Comparison of ENCODE assay signal across 14 cellular contexts in the genomic region with DNA sequence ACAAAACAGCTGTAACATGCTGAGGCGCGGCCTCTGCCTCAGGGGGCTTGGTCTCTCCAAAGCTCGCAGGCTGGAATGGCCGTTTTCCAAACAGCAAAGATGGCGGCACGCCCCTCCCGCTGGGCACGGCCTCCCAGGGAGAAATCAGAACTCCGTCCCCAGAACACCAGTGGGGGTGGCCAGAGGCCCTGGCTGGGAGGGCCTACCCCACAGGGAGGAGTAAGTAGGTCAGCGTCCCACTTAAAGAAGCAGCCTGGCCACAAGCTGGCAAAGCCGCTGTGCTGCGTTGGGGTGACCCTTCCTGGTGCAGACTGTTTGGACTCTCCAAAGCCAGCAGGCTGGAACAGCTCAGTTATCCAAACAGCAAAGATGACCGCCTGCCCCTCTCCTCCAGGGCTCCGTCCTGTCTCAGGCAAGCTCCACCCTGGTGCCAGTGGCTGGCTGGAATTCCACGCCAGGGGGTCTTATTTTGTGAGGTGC.
DNase-seq lines count a peak whose midpoint lies in the region; ATAC-seq and TF ChIP-seq lines count a peak whose summit lies in the region.
"Had no signal": no experiment of that assay in that cellular context is flagged by ENCODE, and none has a peak within 500 bp of the region (broad histone marks: within the 10 kb centered on the region; RNA-seq: fewer than 3 reads in every experiment).

No MANE protein-coding gene starts in this region.

- ATAC-seq in IMR-90 (ENCODE audit: low read depth) = no peak

- peak; percentile 48 for DNase-seq in Daoy (ENCODE audit: low read depth)
- no peak for DNase-seq in IMR-90
- peak; percentile 65 for DNase-seq in SHP77 treated with DMSO at 0.1 percent for 48 hours (lab: John Stamatoyannopoulos, UW)
- DNase-seq in neuronal stem cell (ENCODE audit: low spot score) = no peak
- DNase-seq in SK-N-SH = no peak
- DNase-seq in middle frontal gyrus (ENCODE audit: extremely low spot score, low spot score) = no peak
- no peak for DNase-seq in effector CD4-positive, alpha-beta T cell
- no peak for DNase-seq in spleen
- DNase-seq: C1 segment of cervical spinal cord; Caco-2; CD4-positive, CD25-positive, alpha-beta regulatory T cell; DND-41; HCEC 1CT had no signal

- no peak overlapping the region for H3K9ac ChIP-seq in IMR-90 (ENCODE audit: low read depth, low read length)
- no peak overlapping the region for H3K9ac ChIP-seq in neuronal stem cell (ENCODE audit: low read depth, low read length, poor library complexity)
- H3K9ac ChIP-seq in SK-N-SH = no peak overlapping the region

- H3K27ac ChIP-seq in IMR-90 (ENCODE audit: insufficient read depth, low read length) (no peak overlapping the region), neuronal stem cell (replicated peaks; ENCODE audit: low read length) (no peak overlapping the region), SK-N-SH (ENCODE audit: low read depth in 2 of 2, low read length in 1 of 2) (no peak overlapping the region), spleen (no peak overlapping the region)

- BruUV-seq in IMR-90 (replicated peaks; lab: Mats Ljungman, UMichigan) = no TSS peak

- H3K18ac ChIP-seq in IMR-90 (ENCODE audit: low read depth, low read length) (no peak overlapping the region), neuronal stem cell (ENCODE audit: low read length) (peak overlapping the region; percentile 84)

- H3K79me2 ChIP-seq in SK-N-SH (ENCODE audit: insufficient read depth) = no peaks in the 10 kb centered on the region

- H2BK20ac ChIP-seq in IMR-90 (ENCODE audit: low read depth, low read length) = no peak overlapping the region

- TF ChIP-seq CTCF in IMR-90 (conservative IDR thresholded peaks at IDR 0.05; ENCODE audit: low read depth, low read length) (no peak), SK-N-SH (IDR thresholded peaks at IDR 0.05) (no peak), spleen (IDR thresholded peaks at IDR 0.05 in 8 of 11, conservative IDR thresholded peaks at IDR 0.05 in 3 of 11) (no peak)

- H4K91ac ChIP-seq in IMR-90 (ENCODE audit: insufficient read depth, low read depth, low read length) = no peak overlapping the region
- no peak overlapping the region for H4K91ac ChIP-seq in neuronal stem cell (ENCODE audit: low read depth, low read length, poor library complexity)

- H3K4ac ChIP-seq in IMR-90 (ENCODE audit: low read depth, low read length) (no peak overlapping the region), neuronal stem cell (ENCODE audit: low read length) (no peak overlapping the region)

- POLR2A ChIA-PET in IMR-90 (lab: Charles Lee; ENCODE audit: unreplicated experiment) = no interaction called here
- POLR2A ChIA-PET in SK-N-SH (lab: Yijun Ruan, JAX) = no interaction called here

- TF ChIP-seq RAD21 in IMR-90 (IDR thresholded peaks at IDR 0.05; ENCODE audit: low read length) (no peak), SK-N-SH (IDR thresholded peaks at IDR 0.05; ENCODE audit: low read length) (no peak)

- H2BK15ac ChIP-seq in IMR-90 (ENCODE audit: low read depth, low read length) (no peak overlapping the region), neuronal stem cell (ENCODE audit: low read length) (no peak overlapping the region)

- H4K8ac ChIP-seq in IMR-90 (ENCODE audit: low read depth in 2 of 2, low read length in 2 of 2) = no peak overlapping the region
- H4K8ac ChIP-seq in neuronal stem cell (ENCODE audit: low read depth, low read length) = no peak overlapping the region

- no peaks in the 10 kb centered on the region for H3K79me1 ChIP-seq in IMR-90 (ENCODE audit: low read depth in 1 of 2, low read length in 2 of 2)
- H3K79me1 ChIP-seq in neuronal stem cell (ENCODE audit: low read depth, low read length) = no peaks in the 10 kb centered on the region

- no peak overlapping the region for H3K56ac ChIP-seq in IMR-90 (ENCODE audit: extremely low read depth, insufficient read depth, low read length)

- WGBS in IMR-90 (ENCODE audit: extremely low coverage in 2 of 2, insufficient read length in 1 of 2), 2 experiments = 100% methylated on average over 3 of the region's 15 CpGs; no CpG with 5 or more reads in 1 of the 2 experiments
- no CpG with 5 or more reads among the region's 15 CpGs for WGBS in neuronal stem cell (ENCODE audit: extremely low coverage in 2 of 2, insufficient read length in 2 of 2, insufficient replicate concordance in 1 of 2), 2 donors
- WGBS in SK-N-SH (ENCODE audit: low lambda C conversion rate) = 66% methylated on average over 11 of the region's 15 CpGs
- WGBS in spleen, 5 donors = 89 to 98% (median 93%) methylated on average over 5 to 15 of the region's 15 CpGs

- TF ChIP-seq POLR2A in IMR-90 (IDR thresholded peaks at IDR 0.05; ENCODE audit: low read depth, low read length) = no peak
- no peak for TF ChIP-seq POLR2A in spleen (IDR thresholded peaks at IDR 0.05)

- no peaks in the 10 kb centered on the region for H3K9me2 ChIP-seq in SK-N-SH

- H2BK120ac ChIP-seq in IMR-90 (ENCODE audit: low read depth, low read length) = no peak overlapping the region
- H2BK120ac ChIP-seq in neuronal stem cell (ENCODE audit: low read depth, low read length) = no peak overlapping the region

- peak overlapping the region; percentile 33 for H2AFZ ChIP-seq in IMR-90 (replicated peaks; ENCODE audit: low read length, poor library complexity)
- no peak overlapping the region for H2AFZ ChIP-seq in neuronal stem cell (ENCODE audit: low read length)
- H2AFZ ChIP-seq in SK-N-SH (ENCODE audit: low read depth) = no peak overlapping the region

- dilution Hi-C loops in IMR-90 (cut with HindIII; ENCODE audit: low sequenced_read_pairs, unreplicated experiment) = no loop called here

- H3K14ac ChIP-seq in IMR-90 (replicated peaks; ENCODE audit: low read depth, low read length) (no peak overlapping the region), neuronal stem cell (ENCODE audit: low read length) (no peak overlapping the region)

- intact Hi-C loops in IMR-90 (cut with micrococcal nuclease) = no loop called here
- intact Hi-C loops in spleen (cut with DNase I; ENCODE audit: low total_unique reads) = no loop called here

- H3K36me3 ChIP-seq in IMR-90 (ENCODE audit: control insufficient read depth, insufficient read depth, low read length) (no peaks in the 10 kb centered on the region), neuronal stem cell (replicated peaks in 1 of 2; ENCODE audit: control insufficient read depth in 2 of 2, insufficient read depth in 2 of 2, low read length in 2 of 2) (no peaks in the 10 kb centered on the region), SK-N-SH (replicated peaks in 1 of 2; ENCODE audit: control insufficient read depth in 1 of 2, insufficient read depth in 2 of 2, low read length in 1 of 2) (no peaks in the 10 kb centered on the region), spleen (no peaks in the 10 kb centered on the region)
- H3K36me3 ChIP-seq: BE2C had no signal

- H2AK5ac ChIP-seq in IMR-90 (ENCODE audit: low read depth, low read length) (no peak overlapping the region), neuronal stem cell (ENCODE audit: low read depth, low read length) (peak overlapping the region; percentile 20)

- no peak overlapping the region for H3K23ac ChIP-seq in IMR-90 (ENCODE audit: low read depth, low read length)
- no peak overlapping the region for H3K23ac ChIP-seq in neuronal stem cell (ENCODE audit: low read depth, low read length, poor library complexity)

- H3K4me1 ChIP-seq in IMR-90 (ENCODE audit: control insufficient read depth, insufficient read depth, low read length) (no peaks in the 10 kb centered on the region), neuronal stem cell (ENCODE audit: control insufficient read depth in 2 of 2, insufficient read depth in 1 of 2, low read depth in 1 of 2, low read length in 2 of 2) (no peaks in the 10 kb centered on the region), SK-N-SH (ENCODE audit: control insufficient read depth in 1 of 2, insufficient read depth in 2 of 2, low read depth in 1 of 2, low read length in 1 of 2) (no peaks in the 10 kb centered on the region), spleen (no peaks in the 10 kb centered on the region)
- H3K4me1 ChIP-seq: Caco-2 had no signal

- 0 out of 2 replicates have a peak, but pooled peaks cover 2% of the 10 kb centered on the region for H3K9me3 ChIP-seq in IMR-90 (ENCODE audit: control insufficient read depth, insufficient read depth, low read length)
- H3K9me3 ChIP-seq in neuronal stem cell (replicated peaks in 1 of 2; ENCODE audit: control insufficient read depth in 2 of 2, insufficient read depth in 1 of 2, low read depth in 1 of 2, low read length in 2 of 2) = peaks cover 0 to 5% of the 10 kb centered on the region in 2 donors
- no peaks in the 10 kb centered on the region for H3K9me3 ChIP-seq in SK-N-SH
- peaks cover 0 to 32% (median 13%) of the 10 kb centered on the region in 8 donors for H3K9me3 ChIP-seq in spleen
- H3K9me3 ChIP-seq: BE2C, Caco-2 had no signal

- TF ChIP-seq EP300 in SK-N-SH (IDR thresholded peaks at IDR 0.05; ENCODE audit: borderline replicate concordance in 1 of 2, low read depth in 1 of 2, low read length in 1 of 2) = no peak

- H2BK5ac ChIP-seq in IMR-90 (ENCODE audit: low read depth, low read length, poor library complexity, severe bottlenecking) (no peak overlapping the region), neuronal stem cell (ENCODE audit: low read length) (no peak overlapping the region)

- H4K20me1 ChIP-seq in IMR-90 (ENCODE audit: insufficient read depth, low read length) (no peaks in the 10 kb centered on the region), SK-N-SH (ENCODE audit: insufficient read depth) (no peaks in the 10 kb centered on the region)

- CTCF ChIA-PET in IMR-90 (lab: Yijun Ruan, JAX) = no interaction called here
- CTCF ChIA-PET in SK-N-SH (lab: Yijun Ruan, JAX) = no interaction called here

- H3K4me3 ChIP-seq in IMR-90 (ENCODE audit: insufficient read depth, low read depth, low read length) = no peak overlapping the region
- H3K4me3 ChIP-seq in neuronal stem cell (ENCODE audit: low read length in 2 of 2) = no peak overlapping the region
- no peak overlapping the region for H3K4me3 ChIP-seq in SK-N-SH (ENCODE audit: low read depth in 2 of 2, low read length in 1 of 2)
- H3K4me3 ChIP-seq in spleen = no peak overlapping the region

- H3K4me2 ChIP-seq in IMR-90 (ENCODE audit: low read depth, low read length) (no peak overlapping the region), neuronal stem cell (ENCODE audit: insufficient read depth, low read length, poor library complexity, severe bottlenecking) (no peak overlapping the region), SK-N-SH (no peak overlapping the region)

- H2AK9ac ChIP-seq in IMR-90 (replicated peaks; ENCODE audit: low read depth, low read length, poor library complexity) = peak overlapping the region; percentile 58

- no peak overlapping the region for H4K5ac ChIP-seq in IMR-90 (ENCODE audit: low read depth, low read length)

- no peaks in the 10 kb centered on the region for H3K27me3 ChIP-seq in IMR-90 (ENCODE audit: control insufficient read depth, insufficient read depth, low read length)
- H3K27me3 ChIP-seq in neuronal stem cell (ENCODE audit: control insufficient read depth in 3 of 3, insufficient read depth in 3 of 3, low read depth in 1 of 3, low read length in 3 of 3) = no peaks in the 10 kb centered on the region
- H3K27me3 ChIP-seq in SK-N-SH (ENCODE audit: insufficient read depth) = no peaks in the 10 kb centered on the region
- H3K27me3 ChIP-seq in spleen (replicated peaks in 1 of 7) = no peaks in the 10 kb centered on the region
- H3K27me3 ChIP-seq: BE2C had no signal

- no peaks in the 10 kb centered on the region for H3K9me1 ChIP-seq in IMR-90 (ENCODE audit: insufficient read depth, low read length)

- in situ Hi-C loops in IMR-90 (cut with MboI; ENCODE audit: low sequenced_read_pairs) = no loop called here

- H2BK12ac ChIP-seq in neuronal stem cell (ENCODE audit: low read length) = peak overlapping the region; percentile 81

- H3F3A ChIP-seq in SK-N-SH (replicated peaks; ENCODE audit: insufficient read depth) = no peaks in the 10 kb centered on the region

Comparison
In these comparisons a context has a peak if more than half of its experiments do, and no peak if none do; other contexts are left out.
1. DNase-seq: peak in Daoy (single experiment) and SHP77 treated with DMSO at 0.1 percent for 48 hours (single experiment); none in IMR-90 (single experiment), neuronal stem cell (single experiment), SK-N-SH (single experiment), middle frontal gyrus (single experiment), effector CD4-positive, alpha-beta T cell (single experiment) and spleen (single experiment).